10 cellular contexts compared by ENCODE assay signal in the genomic region with DNA sequence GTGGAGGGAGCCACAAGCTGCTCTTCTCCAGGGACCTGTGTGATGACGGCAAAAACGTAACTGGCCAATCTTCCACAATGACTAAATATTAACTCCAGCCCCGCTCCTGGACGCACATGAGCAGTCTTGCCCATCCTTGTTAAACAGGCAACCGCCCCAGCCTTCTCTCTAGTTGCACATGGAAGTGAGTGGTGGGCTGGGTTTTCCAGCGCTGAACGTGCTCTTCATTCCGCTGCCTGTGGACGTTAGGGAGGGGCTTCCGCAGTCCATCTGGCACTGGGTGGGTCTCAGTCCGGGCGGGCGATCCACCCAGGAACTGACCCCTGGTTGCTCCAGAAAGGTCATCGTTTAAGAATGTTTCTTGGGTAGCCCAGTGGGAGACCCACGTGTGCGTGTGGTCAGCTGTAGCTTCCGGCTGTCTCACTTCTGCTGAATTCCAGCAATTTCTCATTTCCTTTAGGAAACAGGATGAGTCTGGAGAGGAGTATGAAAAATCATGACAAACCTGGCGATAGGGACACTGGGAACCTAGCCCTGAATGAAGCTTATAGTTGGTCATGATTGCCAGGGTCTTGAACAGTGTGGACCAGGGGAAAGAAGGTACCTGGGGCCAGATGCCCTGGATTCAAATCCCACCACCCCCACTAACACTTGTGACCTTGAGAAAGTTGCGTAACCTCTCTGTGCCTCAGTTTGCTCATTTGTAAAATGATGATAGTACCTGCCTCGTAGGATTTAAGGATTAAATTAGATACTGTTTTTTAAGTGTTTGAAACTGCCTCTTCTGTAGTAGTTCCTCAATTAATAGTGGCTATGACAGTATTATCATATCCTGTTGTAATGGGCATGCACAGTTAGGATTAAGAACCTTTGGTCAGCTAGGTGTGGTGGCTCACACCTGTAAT.
DNase-seq lines count a peak whose midpoint lies in the region; ATAC-seq and TF ChIP-seq lines count a peak whose summit lies in the region.
"Had no signal": no experiment of that assay in that cellular context is flagged by ENCODE, and none has a peak within 500 bp of the region (broad histone marks: within the 10 kb centered on the region; RNA-seq: fewer than 3 reads in every experiment).

No MANE protein-coding gene starts in this region.

- DNase-seq in ELR (ENCODE audit: low read depth) (peak; percentile 99), T1000 (lab: John Stamatoyannopoulos, UW) (peak; percentile 88), foreskin keratinocyte (peak; percentile 47 to 85), retinal pigment epithelial cell (ENCODE audit: low read depth) (peak; percentile 55), T-cell (no peak), KG1 (lab: John Stamatoyannopoulos, UW) (no peak)
- no peak for DNase-seq in activated CD4-positive, alpha-beta T cell treated with anti-CD3 and anti-CD28 coated beads, Interleukin-2, amount 50 U/mL, for 48 hours
- DNase-seq: NCI-H187 treated with DMSO at 0.1 percent for 48 hours had no signal

- H3K27me3 Mint-ChIP-seq in T-cell: no peaks in the 10 kb centered on the region

- ATAC-seq in foreskin keratinocyte: no peak
- no peak for ATAC-seq in T-cell (replicated peaks in 1 of 4)
- no peak for ATAC-seq in HG03175 (IDR thresholded peaks at IDR 0.05; ENCODE audit: unreplicated experiment)

- H3K4me1 ChIP-seq in foreskin keratinocyte: peaks cover 28% of the 10 kb centered on the region

- peaks cover 11% of the 10 kb centered on the region for H3K36me3 Mint-ChIP-seq in T-cell

- POLR2A ChIA-PET in T-cell (lab: Charles Lee): no interaction called here

- H3K4me3 ChIP-seq in retinal pigment epithelial cell (ENCODE audit: low read length): no peak overlapping the region

- CTCF ChIA-PET in T-cell (lab: Charles Lee): no interaction called here

- no peaks in the 10 kb centered on the region for H3K9me3 Mint-ChIP-seq in T-cell

- no peaks in the 10 kb centered on the region for H3K27me3 ChIP-seq in foreskin keratinocyte

- no peak overlapping the region for H3K4me3 Mint-ChIP-seq in T-cell

- TF ChIP-seq CTCF in foreskin keratinocyte (conservative IDR thresholded peaks at IDR 0.05): no peak
- no peak for TF ChIP-seq CTCF in retinal pigment epithelial cell (conservative IDR thresholded peaks at IDR 0.05; ENCODE audit: low read depth, low read length)

- H3K4me1 Mint-ChIP-seq in T-cell: peaks cover 13 to 16% (median 13%) of the 10 kb centered on the region in 3 donors

- no peak overlapping the region for H3K27ac Mint-ChIP-seq in T-cell

- no peak overlapping the region for H3K27ac ChIP-seq in foreskin keratinocyte
- H3K27ac ChIP-seq: VCaP had no signal

Comparison
In these comparisons a context has a peak if more than half of its experiments do, and no peak if none do; other contexts are left out.
1. DNase-seq: peak in ELR (single experiment), T1000 (single experiment), foreskin keratinocyte (2 of 2) and retinal pigment epithelial cell (single experiment); none in T-cell (0 of 34), KG1 (single experiment) and activated CD4-positive, alpha-beta T cell treated with anti-CD3 and anti-CD28 coated beads, Interleukin-2, amount 50 U/mL, for 48 hours (0 of 2).